Comparison of ENCODE assay signal across 6 cellular contexts in the genomic region with DNA sequence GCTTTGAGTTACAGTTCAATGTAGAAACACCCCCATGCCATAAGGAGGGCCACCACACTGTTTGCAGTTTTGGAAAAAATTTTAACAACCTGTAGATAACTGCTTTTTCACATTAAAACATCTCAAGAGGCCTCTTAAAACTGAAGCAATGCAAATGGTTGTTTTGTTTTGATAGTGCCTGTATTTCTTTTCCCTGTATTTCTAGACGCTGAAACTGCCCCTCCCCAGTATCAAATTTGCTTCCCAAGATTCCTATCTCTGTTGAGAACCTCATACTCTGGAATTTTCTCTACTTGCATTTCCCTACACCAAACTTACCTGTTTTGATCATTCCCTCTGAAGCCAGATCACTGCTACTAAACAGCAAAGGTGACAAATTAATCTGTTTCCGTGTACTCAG.
"Had no signal": no experiment of that assay in that cellular context is flagged by ENCODE, and none has a peak within 500 bp of the region (broad histone marks: within the 10 kb centered on the region; RNA-seq: fewer than 3 reads in every experiment).

No MANE protein-coding gene starts in this region.

- DNase-seq: GM23248, GOT3, H7, IMR-90 had no signal

- H3K9ac ChIP-seq: GM23248 had no signal

- H2AFZ ChIP-seq: GM23248 had no signal

- H3K36me3 ChIP-seq: HAP-1 had no signal

- H3K27ac ChIP-seq: GM23248 had no signal

- H3K9me3 ChIP-seq: HAP-1 had no signal

- H3K4me1 ChIP-seq: HAP-1 had no signal

- H3K4me3 ChIP-seq: GM23248, HAP-1, K562 had no signal
